8 cellular contexts compared by ENCODE assay signal in the genomic region with DNA sequence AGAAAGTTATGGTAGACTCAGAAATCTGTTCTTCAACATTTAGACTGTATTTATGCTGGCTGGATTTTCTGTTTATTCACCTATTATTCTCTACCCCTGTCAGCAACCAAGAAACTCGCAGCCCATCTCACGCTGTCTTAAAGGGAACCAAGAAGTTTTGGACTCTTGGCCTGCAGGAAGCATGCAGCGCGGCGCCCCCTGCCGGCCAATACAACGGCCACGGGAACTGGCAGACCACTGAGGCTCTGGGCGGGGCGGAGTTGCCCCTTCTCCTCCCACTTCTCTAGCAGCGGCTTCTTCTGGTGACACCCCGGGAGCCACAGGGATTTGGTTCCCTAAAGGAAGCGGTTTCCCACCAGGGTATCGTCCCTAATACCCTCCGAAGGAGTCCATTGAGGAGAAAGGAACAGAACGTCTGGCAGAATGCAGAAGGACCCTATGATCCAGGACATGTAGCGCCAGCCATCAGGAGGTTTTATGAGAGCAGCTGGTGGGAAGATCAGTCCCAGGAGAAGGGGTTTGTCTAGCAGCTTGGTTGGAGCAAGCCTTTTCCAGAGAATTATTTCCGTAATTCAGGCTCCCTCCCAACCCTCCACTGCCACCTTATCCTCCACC. TPM values are rescaled to one million over a fixed set of nuclear protein-coding genes. Genes with fewer than 3 reads are reported as not detected.
A peak's percentile ranks its signal among the peaks of the same experiment; 100 is the strongest.
DNase-seq lines count a peak whose midpoint lies in the region; ATAC-seq and TF ChIP-seq lines count a peak whose summit lies in the region.

No MANE protein-coding gene starts in this region.

- no peaks in the 10 kb centered on the region for H3K4me1 Mint-ChIP-seq in activated CD4-positive, alpha-beta memory T cell treated with anti-CD3 and anti-CD28 coated beads for 36 hours (ENCODE audit: low read depth)

- peaks cover 11% of the 10 kb centered on the region for H3K27me3 ChIP-seq in GM23248 (replicated peaks; ENCODE audit: insufficient read depth)
- H3K27me3 ChIP-seq in heart right ventricle, result peaks cover 0 to 17% (median 0%) of the 10 kb centered on the region in 7 donors

- no peaks in the 10 kb centered on the region for H3F3A ChIP-seq in GM23248 (ENCODE audit: insufficient read depth)

- H3K4me1 ChIP-seq in GM23248 (ENCODE audit: insufficient read depth) (no peaks in the 10 kb centered on the region), heart right ventricle (no peaks in the 10 kb centered on the region)

- peak; percentile 31 for DNase-seq in AG08395 (ENCODE audit: low spot score)
- peak; percentile 42 for DNase-seq in GM23248
- peak; percentile 32 for DNase-seq in activated CD4-positive, alpha-beta memory T cell treated with anti-CD3 and anti-CD28 coated beads for 36 hours
- DNase-seq in heart right ventricle, result peak; percentile 5 to 46
- DNase-seq in stimulated activated CD4-positive, alpha-beta T cell treated with anti-CD3 and anti-CD28 coated beads, Interleukin-4, amount 100 ng/mL, for 48 hours (ENCODE audit: low read depth in 2 of 2), result peak; percentile 28 to 49

- no peaks in the 10 kb centered on the region for H3K36me3 Mint-ChIP-seq in activated CD4-positive, alpha-beta memory T cell treated with anti-CD3 and anti-CD28 coated beads for 36 hours

- H3K4me3 ChIP-seq in GM23248, result no peak overlapping the region
- no peak overlapping the region for H3K4me3 ChIP-seq in heart right ventricle

- H3K9me3 Mint-ChIP-seq in activated CD4-positive, alpha-beta memory T cell treated with anti-CD3 and anti-CD28 coated beads for 36 hours, result no peaks in the 10 kb centered on the region

- H2AFZ ChIP-seq in GM23248, result no peak overlapping the region

- TF ChIP-seq CTCF in heart right ventricle (IDR thresholded peaks at IDR 0.05), result peak; percentile 5 to 65 (median 43)

- no peak overlapping the region for H3K27ac ChIP-seq in GM23248
- no peak overlapping the region for H3K27ac ChIP-seq in heart right ventricle

- ATAC-seq in heart right ventricle (no peak), HG03196 (IDR thresholded peaks at IDR 0.05; ENCODE audit: unreplicated experiment) (no peak), HG03045 (IDR thresholded peaks at IDR 0.05; ENCODE audit: unreplicated experiment) (no peak), GM18517 (IDR thresholded peaks at IDR 0.05; ENCODE audit: unreplicated experiment) (no peak)

- no peaks in the 10 kb centered on the region for H4K20me1 ChIP-seq in GM23248 (ENCODE audit: insufficient read depth)

- H3K79me2 ChIP-seq in GM23248 (ENCODE audit: insufficient read depth), result no peaks in the 10 kb centered on the region

- in situ Hi-C loops in GM23248 (cut with MboI), result no loop called here

- H3K27me3 Mint-ChIP-seq in activated CD4-positive, alpha-beta memory T cell treated with anti-CD3 and anti-CD28 coated beads for 36 hours, result peaks cover 6% of the 10 kb centered on the region

- H3K9ac ChIP-seq in GM23248, result no peak overlapping the region

- POLR2A ChIA-PET in activated CD4-positive, alpha-beta memory T cell treated with anti-CD3 and anti-CD28 coated beads for 36 hours (lab: Charles Lee), result no interaction called here

- intact Hi-C loops in activated CD4-positive, alpha-beta memory T cell treated with anti-CD3 and anti-CD28 coated beads for 36 hours (cut with micrococcal nuclease), result no loop called here
- intact Hi-C loops in heart right ventricle (cut with DNase I), result no loop called here

- H3K4me2 ChIP-seq in GM23248 (ENCODE audit: unreplicated experiment), result no peak overlapping the region

- no peak overlapping the region for H3K27ac Mint-ChIP-seq in activated CD4-positive, alpha-beta memory T cell treated with anti-CD3 and anti-CD28 coated beads for 36 hours

- no peaks in the 10 kb centered on the region for H3K9me3 ChIP-seq in GM23248 (ENCODE audit: low read depth)
- no peaks in the 10 kb centered on the region for H3K9me3 ChIP-seq in heart right ventricle

- H3K36me3 ChIP-seq in GM23248 (ENCODE audit: low read depth), result no peaks in the 10 kb centered on the region
- no peaks in the 10 kb centered on the region for H3K36me3 ChIP-seq in heart right ventricle

- CTCF ChIA-PET in activated CD4-positive, alpha-beta memory T cell treated with anti-CD3 and anti-CD28 coated beads for 36 hours (lab: Charles Lee), result interaction anchor here (1.2 kb wide), 1 partner anchor 37 kb away, joined by 4 read pairs; no protein-coding TSS in a partner anchor

- H3K4me3 Mint-ChIP-seq in activated CD4-positive, alpha-beta memory T cell treated with anti-CD3 and anti-CD28 coated beads for 36 hours, result no peak overlapping the region

- no peaks in the 10 kb centered on the region for H3K9me2 ChIP-seq in GM23248 (ENCODE audit: insufficient read depth)

- WGBS in GM23248 (ENCODE audit: low coverage in 1 of 2, low lambda C conversion rate in 2 of 2, missing lambda C conversion rate in 2 of 2), 2 experiments, result 10 to 15% methylated on average over 17 to 18 of the region's 18 CpGs
- WGBS in heart right ventricle, 2 donors, result 15 to 23% methylated on average over 17 to 18 of the region's 18 CpGs

RNA-seq across cellular contexts. Expression of gene RNASE2, which starts 21.0 kb away (rescaled TPM):
- not detected in 2 replicates for total RNA-seq in GM23248 (2014; rRNA removed; shearing (Covaris generic))
- not detected in 2 replicates for polyA plus RNA-seq in GM23248 (2016; fragmentation: Nextera tagmentation; extraction: Ambion mirVana)
- total RNA-seq in activated CD4-positive, alpha-beta memory T cell treated with anti-CD3 and anti-CD28 coated beads for 36 hours, result not detected
- 1 to 10 TPM in 4 of 10 donors, not detected in 6; 1.2 to 7.8 (median 4.4) TPM for total RNA-seq in heart right ventricle
- polyA plus RNA-seq in heart right ventricle, result 1 to 10 TPM; 2.9 to 4.4 TPM

RNA-seq across cellular contexts. Expression of gene RNASE3, which starts 43.1 kb away (rescaled TPM):
- total RNA-seq in GM23248 (2014; rRNA removed; shearing (Covaris generic)), result not detected in 2 replicates
- polyA plus RNA-seq in GM23248 (2016; fragmentation: Nextera tagmentation; extraction: Ambion mirVana) (not detected in 2 replicates), heart right ventricle (under 1 TPM in 1 of 2 donors, not detected in 1; 0.06 TPM)
- not detected for total RNA-seq in activated CD4-positive, alpha-beta memory T cell treated with anti-CD3 and anti-CD28 coated beads for 36 hours
- total RNA-seq in heart right ventricle, result not detected

RNA-seq across cellular contexts. Expression of gene METTL17, which starts 55.5 kb away (rescaled TPM):
- total RNA-seq in GM23248 (2014; rRNA removed; shearing (Covaris generic)), result 65.8 and 87.7 TPM in 2 replicates
- polyA plus RNA-seq in GM23248 (2016; fragmentation: Nextera tagmentation; extraction: Ambion mirVana), result 30.6 and 31.3 TPM in 2 replicates
- 10 to 100 TPM; 74.9 to 78.9 TPM for total RNA-seq in activated CD4-positive, alpha-beta memory T cell treated with anti-CD3 and anti-CD28 coated beads for 36 hours
- total RNA-seq in heart right ventricle, result 10 to 100 TPM; 28.8 to 56.4 (median 38.3) TPM
- polyA plus RNA-seq in heart right ventricle, result 10 to 100 TPM; 50.2 to 79.3 TPM
